13 cellular contexts compared by ENCODE assay signal in the genomic region with DNA sequence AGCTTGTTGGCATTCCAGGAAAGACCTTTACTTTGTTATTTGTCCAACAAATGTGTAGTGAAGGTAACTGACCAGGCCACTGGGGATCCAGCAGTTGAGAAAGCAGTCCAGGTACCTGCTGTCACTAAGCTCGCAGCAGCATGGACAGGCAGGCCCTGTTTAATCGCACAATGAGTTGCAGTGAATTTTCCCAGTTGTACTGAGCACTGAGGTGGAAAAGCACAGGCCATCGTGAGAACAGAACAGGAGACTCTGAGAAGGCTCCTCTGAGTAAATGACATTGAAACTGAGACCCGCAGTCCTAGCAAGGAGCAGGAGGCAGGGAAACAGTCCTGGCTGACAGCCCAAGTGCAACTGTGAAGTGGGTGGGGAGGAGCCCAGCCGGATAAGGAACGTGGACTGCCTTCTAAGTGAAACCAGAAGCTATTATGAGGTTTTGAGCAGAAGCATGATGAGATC. TPM values are rescaled to one million over a fixed set of nuclear protein-coding genes. Genes with fewer than 3 reads are reported as not detected.
DNase-seq lines count a peak whose midpoint lies in the region; ATAC-seq and TF ChIP-seq lines count a peak whose summit lies in the region.
"Had no signal": no experiment of that assay in that cellular context is flagged by ENCODE, and none has a peak within 500 bp of the region (broad histone marks: within the 10 kb centered on the region; RNA-seq: fewer than 3 reads in every experiment).

No MANE protein-coding gene starts in this region.

- H3K27ac ChIP-seq in right lobe of liver: no peak overlapping the region
- H3K27ac ChIP-seq in upper lobe of left lung: peak overlapping the region; percentile 57 to 75 (median 64)
- H3K27ac ChIP-seq in CD4-positive, alpha-beta T cell (ENCODE audit: low read depth, low read length): no peak overlapping the region
- H3K27ac ChIP-seq: A549, SJSA1 had no signal

- H3K27ac Mint-ChIP-seq in activated naive CD4-positive, alpha-beta T cell treated with anti-CD3 and anti-CD28 coated beads, Interleukin-2, amount 50 U/mL, for 24 hours: peak overlapping the region; percentile 43
- H3K27ac Mint-ChIP-seq in activated naive CD4-positive, alpha-beta T cell treated with anti-CD3 and anti-CD28 coated beads, Interleukin-2, amount 50 U/mL, for 72 hours: no peak overlapping the region
- no peak overlapping the region for H3K27ac Mint-ChIP-seq in CD4-positive, alpha-beta T cell
- H3K27ac Mint-ChIP-seq: activated CD8-positive, alpha-beta memory T cell treated with anti-CD3 and anti-CD28 coated beads, Interleukin-2, amount 10 ng/mL, durations not matched to agents 7 days and 5 days had no signal

- no peak for ATAC-seq in activated naive CD4-positive, alpha-beta T cell treated with anti-CD3 and anti-CD28 coated beads, Interleukin-2, amount 50 U/mL, for 72 hours
- ATAC-seq in right lobe of liver (peak; percentile 68 to 89 (median 73)), upper lobe of left lung (ENCODE audit: low FRiP score in 2 of 2) (peak; percentile 67 to 69), GM21381 (IDR thresholded peaks at IDR 0.05; ENCODE audit: unreplicated experiment) (no peak)
- no peak for ATAC-seq in CD4-positive, alpha-beta T cell (ENCODE audit: poor library complexity)
- ATAC-seq: A549; activated CD8-positive, alpha-beta memory T cell treated with anti-CD3 and anti-CD28 coated beads, Interleukin-2, amount 10 ng/mL, durations not matched to agents 7 days and 5 days had no signal

- H3K4me1 ChIP-seq in right lobe of liver (peaks cover 0 to 7% (median 5%) of the 10 kb centered on the region in 4 donors), upper lobe of left lung (peaks cover 3 to 20% (median 8%) of the 10 kb centered on the region in 4 donors)
- H3K4me1 ChIP-seq: A549, SJSA1 had no signal

- CTCF ChIA-PET in CD4-positive, alpha-beta T cell (lab: Charles Lee): no interaction called here

- TF ChIP-seq POLR2A in right lobe of liver (IDR thresholded peaks at IDR 0.05): no peak
- TF ChIP-seq POLR2A in upper lobe of left lung (IDR thresholded peaks at IDR 0.05): no peak

- TF ChIP-seq CTCF in right lobe of liver (IDR thresholded peaks at IDR 0.05): no peak
- no peak for TF ChIP-seq CTCF in upper lobe of left lung (IDR thresholded peaks at IDR 0.05)
- no peak for TF ChIP-seq CTCF in CD4-positive, alpha-beta T cell (IDR thresholded peaks at IDR 0.05)

- DNase-seq in activated naive CD4-positive, alpha-beta T cell treated with anti-CD3 and anti-CD28 coated beads, Interleukin-2, amount 50 U/mL, for 72 hours (ENCODE audit: low spot score in 2 of 2): no peak
- DNase-seq in amniotic epithelial cell (ENCODE audit: low read depth) (peak; percentile 28), right lobe of liver (no peak), upper lobe of left lung (peak in 1 of 2 donors; percentile 77), middle frontal gyrus (ENCODE audit: extremely low spot score, low spot score) (no peak)
- no peak for DNase-seq in CD4-positive, alpha-beta T cell
- DNase-seq: activated CD8-positive, alpha-beta memory T cell treated with anti-CD3 and anti-CD28 coated beads, Interleukin-2, amount 10 ng/mL, durations not matched to agents 7 days and 5 days; GF-D8 had no signal

- POLR2A ChIA-PET in CD4-positive, alpha-beta T cell (lab: Charles Lee): no interaction called here

- H3K4me1 Mint-ChIP-seq in activated naive CD4-positive, alpha-beta T cell treated with anti-CD3 and anti-CD28 coated beads, Interleukin-2, amount 50 U/mL, for 24 hours: no peaks in the 10 kb centered on the region
- H3K4me1 Mint-ChIP-seq in CD4-positive, alpha-beta T cell (ENCODE audit: low read depth): no peaks in the 10 kb centered on the region
- H3K4me1 Mint-ChIP-seq: activated CD8-positive, alpha-beta memory T cell treated with anti-CD3 and anti-CD28 coated beads, Interleukin-2, amount 10 ng/mL, durations not matched to agents 7 days and 5 days; central memory CD8-positive, alpha-beta T cell had no signal

- no peaks in the 10 kb centered on the region for H3K36me3 Mint-ChIP-seq in activated naive CD4-positive, alpha-beta T cell treated with anti-CD3 and anti-CD28 coated beads, Interleukin-2, amount 50 U/mL, for 24 hours
- H3K36me3 Mint-ChIP-seq in activated naive CD4-positive, alpha-beta T cell treated with anti-CD3 and anti-CD28 coated beads, Interleukin-2, amount 50 U/mL, for 72 hours: no peaks in the 10 kb centered on the region
- no peaks in the 10 kb centered on the region for H3K36me3 Mint-ChIP-seq in CD4-positive, alpha-beta T cell (ENCODE audit: low read depth)
- H3K36me3 Mint-ChIP-seq: activated CD8-positive, alpha-beta memory T cell treated with anti-CD3 and anti-CD28 coated beads, Interleukin-2, amount 10 ng/mL, durations not matched to agents 7 days and 5 days had no signal

- H3K27me3 ChIP-seq in right lobe of liver (no peaks in the 10 kb centered on the region), upper lobe of left lung (no peaks in the 10 kb centered on the region)
- H3K27me3 ChIP-seq in CD4-positive, alpha-beta T cell (ENCODE audit: control insufficient read depth, insufficient read depth, low read length): no peaks in the 10 kb centered on the region
- H3K27me3 ChIP-seq: SJSA1 had no signal

- H3K4me3 Mint-ChIP-seq in activated naive CD4-positive, alpha-beta T cell treated with anti-CD3 and anti-CD28 coated beads, Interleukin-2, amount 50 U/mL, for 24 hours: no peak overlapping the region
- H3K4me3 Mint-ChIP-seq in CD4-positive, alpha-beta T cell: no peak overlapping the region
- H3K4me3 Mint-ChIP-seq: activated CD8-positive, alpha-beta memory T cell treated with anti-CD3 and anti-CD28 coated beads, Interleukin-2, amount 10 ng/mL, durations not matched to agents 7 days and 5 days; central memory CD8-positive, alpha-beta T cell had no signal

- H3K9me3 Mint-ChIP-seq in activated naive CD4-positive, alpha-beta T cell treated with anti-CD3 and anti-CD28 coated beads, Interleukin-2, amount 50 U/mL, for 24 hours: no peaks in the 10 kb centered on the region
- H3K9me3 Mint-ChIP-seq in activated naive CD4-positive, alpha-beta T cell treated with anti-CD3 and anti-CD28 coated beads, Interleukin-2, amount 50 U/mL, for 72 hours: no peaks in the 10 kb centered on the region
- H3K9me3 Mint-ChIP-seq in CD4-positive, alpha-beta T cell: no peaks in the 10 kb centered on the region
- H3K9me3 Mint-ChIP-seq: central memory CD8-positive, alpha-beta T cell had no signal

- no peaks in the 10 kb centered on the region for H3K27me3 Mint-ChIP-seq in activated naive CD4-positive, alpha-beta T cell treated with anti-CD3 and anti-CD28 coated beads, Interleukin-2, amount 50 U/mL, for 24 hours
- H3K27me3 Mint-ChIP-seq in CD4-positive, alpha-beta T cell: no peaks in the 10 kb centered on the region

- no peak overlapping the region for H3K4me3 ChIP-seq in right lobe of liver
- H3K4me3 ChIP-seq in upper lobe of left lung: no peak overlapping the region
- H3K4me3 ChIP-seq: A549, SJSA1 had no signal

- 16% methylated on average over 5 of the region's 6 CpGs for WGBS in right lobe of liver (ENCODE audit: insufficient coverage, low coverage, low lambda C conversion rate, missing lambda C conversion rate)
- WGBS in upper lobe of left lung, 2 donors: 25 to 36% methylated on average over 5 to 6 of the region's 6 CpGs

- H3K36me3 ChIP-seq in right lobe of liver: no peaks in the 10 kb centered on the region
- H3K36me3 ChIP-seq in upper lobe of left lung: no peaks in the 10 kb centered on the region
- H3K36me3 ChIP-seq: SJSA1 had no signal

- no peak for TF ChIP-seq EP300 in upper lobe of left lung (IDR thresholded peaks at IDR 0.05)

- intact Hi-C loops in right lobe of liver (cut with DNase I): no loop called here
- intact Hi-C loops in CD4-positive, alpha-beta T cell (cut with DNase I, micrococcal nuclease): no loop called here

- H3K9me3 ChIP-seq in right lobe of liver (no peaks in the 10 kb centered on the region), upper lobe of left lung (no peaks in the 10 kb centered on the region)
- H3K9me3 ChIP-seq in CD4-positive, alpha-beta T cell (ENCODE audit: control insufficient read depth, low read length): no peaks in the 10 kb centered on the region
- H3K9me3 ChIP-seq: A549, SJSA1 had no signal

RNA-seq across cellular contexts. Expression of gene CDON, which starts 39.8 kb away (rescaled TPM):
- 1 to 10 TPM; 2.8 to 6.9 TPM for total RNA-seq in activated naive CD4-positive, alpha-beta T cell treated with anti-CD3 and anti-CD28 coated beads, Interleukin-2, amount 50 U/mL, for 72 hours
- 1 to 10 TPM; 1.8 to 4.1 (median 3.3) TPM for total RNA-seq in right lobe of liver
- total RNA-seq in upper lobe of left lung: 10 to 100 TPM in 5 of 6 donors, 1 to 10 TPM in 1; 4.0 to 24.2 (median 13.5) TPM
- 1 to 10 TPM; 1.9 to 2.7 TPM for total RNA-seq in CD4-positive, alpha-beta T cell

Comparison
In these comparisons a context has a peak if more than half of its experiments do, and no peak if none do; other contexts are left out.
1. ATAC-seq: peak in right lobe of liver (4 of 4) and upper lobe of left lung (2 of 2); none in activated naive CD4-positive, alpha-beta T cell treated with anti-CD3 and anti-CD28 coated beads, Interleukin-2, amount 50 U/mL, for 72 hours (0 of 2), GM21381 (single experiment) and CD4-positive, alpha-beta T cell (single experiment).
2. H3K27ac ChIP-seq: peak in upper lobe of left lung (4 of 4); none in right lobe of liver (0 of 3) and CD4-positive, alpha-beta T cell (single experiment).